Comparison of ENCODE assay signal across 2 cellular contexts in the genomic region with DNA sequence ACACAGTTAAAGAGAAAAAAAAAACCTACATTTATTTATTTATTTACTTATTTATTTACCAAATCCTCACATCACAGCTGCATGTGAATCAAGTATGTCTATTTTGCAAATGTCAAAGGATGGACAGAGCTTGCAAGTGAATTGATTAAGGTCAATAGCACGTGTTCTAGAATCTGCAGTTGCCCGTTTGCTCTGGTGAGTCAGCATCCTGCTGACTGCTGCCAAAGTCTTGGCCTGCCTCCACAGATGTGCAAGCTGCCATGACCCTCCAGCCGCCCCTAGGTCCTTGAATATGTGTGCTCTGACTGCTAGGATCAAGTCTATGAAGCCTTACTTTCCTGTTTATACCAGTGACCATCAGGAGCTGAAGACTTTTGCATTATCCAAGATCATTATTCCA.
TF ChIP-seq lines count a peak whose summit lies in the region.

No MANE protein-coding gene starts in this region.

TF ChIP-seq in SK-N-SH treated with all-trans-retinoic acid at 6 μM for 48 hours, 23 proteins besides CTCF, POLR2A, EP300 and RAD21:
- TF ChIP-seq, protein P1, sequence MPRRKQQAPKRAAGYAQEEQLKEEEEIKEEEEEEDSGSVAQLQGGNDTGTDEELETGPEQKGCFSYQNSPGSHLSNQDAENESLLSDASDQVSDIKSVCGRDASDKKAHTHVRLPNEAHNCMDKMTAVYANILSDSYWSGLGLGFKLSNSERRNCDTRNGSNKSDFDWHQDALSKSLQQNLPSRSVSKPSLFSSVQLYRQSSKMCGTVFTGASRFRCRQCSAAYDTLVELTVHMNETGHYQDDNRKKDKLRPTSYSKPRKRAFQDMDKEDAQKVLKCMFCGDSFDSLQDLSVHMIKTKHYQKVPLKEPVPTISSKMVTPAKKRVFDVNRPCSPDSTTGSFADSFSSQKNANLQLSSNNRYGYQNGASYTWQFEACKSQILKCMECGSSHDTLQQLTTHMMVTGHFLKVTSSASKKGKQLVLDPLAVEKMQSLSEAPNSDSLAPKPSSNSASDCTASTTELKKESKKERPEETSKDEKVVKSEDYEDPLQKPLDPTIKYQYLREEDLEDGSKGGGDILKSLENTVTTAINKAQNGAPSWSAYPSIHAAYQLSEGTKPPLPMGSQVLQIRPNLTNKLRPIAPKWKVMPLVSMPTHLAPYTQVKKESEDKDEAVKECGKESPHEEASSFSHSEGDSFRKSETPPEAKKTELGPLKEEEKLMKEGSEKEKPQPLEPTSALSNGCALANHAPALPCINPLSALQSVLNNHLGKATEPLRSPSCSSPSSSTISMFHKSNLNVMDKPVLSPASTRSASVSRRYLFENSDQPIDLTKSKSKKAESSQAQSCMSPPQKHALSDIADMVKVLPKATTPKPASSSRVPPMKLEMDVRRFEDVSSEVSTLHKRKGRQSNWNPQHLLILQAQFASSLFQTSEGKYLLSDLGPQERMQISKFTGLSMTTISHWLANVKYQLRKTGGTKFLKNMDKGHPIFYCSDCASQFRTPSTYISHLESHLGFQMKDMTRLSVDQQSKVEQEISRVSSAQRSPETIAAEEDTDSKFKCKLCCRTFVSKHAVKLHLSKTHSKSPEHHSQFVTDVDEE (CRISPR knock-in tag; IDR thresholded peaks at IDR 0.05): no peak
- no peak for TF ChIP-seq GLIS3 (CRISPR knock-in tag; IDR thresholded peaks at IDR 0.05)
- no peak for TF ChIP-seq ESRRG (CRISPR knock-in tag; IDR thresholded peaks at IDR 0.05)
- TF ChIP-seq, protein P2, sequence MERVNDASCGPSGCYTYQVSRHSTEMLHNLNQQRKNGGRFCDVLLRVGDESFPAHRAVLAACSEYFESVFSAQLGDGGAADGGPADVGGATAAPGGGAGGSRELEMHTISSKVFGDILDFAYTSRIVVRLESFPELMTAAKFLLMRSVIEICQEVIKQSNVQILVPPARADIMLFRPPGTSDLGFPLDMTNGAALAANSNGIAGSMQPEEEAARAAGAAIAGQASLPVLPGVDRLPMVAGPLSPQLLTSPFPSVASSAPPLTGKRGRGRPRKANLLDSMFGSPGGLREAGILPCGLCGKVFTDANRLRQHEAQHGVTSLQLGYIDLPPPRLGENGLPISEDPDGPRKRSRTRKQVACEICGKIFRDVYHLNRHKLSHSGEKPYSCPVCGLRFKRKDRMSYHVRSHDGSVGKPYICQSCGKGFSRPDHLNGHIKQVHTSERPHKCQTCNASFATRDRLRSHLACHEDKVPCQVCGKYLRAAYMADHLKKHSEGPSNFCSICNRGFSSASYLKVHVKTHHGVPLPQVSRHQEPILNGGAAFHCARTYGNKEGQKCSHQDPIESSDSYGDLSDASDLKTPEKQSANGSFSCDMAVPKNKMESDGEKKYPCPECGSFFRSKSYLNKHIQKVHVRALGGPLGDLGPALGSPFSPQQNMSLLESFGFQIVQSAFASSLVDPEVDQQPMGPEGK (CRISPR knock-in tag; IDR thresholded peaks at IDR 0.05; ENCODE audit: borderline replicate concordance): no peak
- no peak for TF ChIP-seq PPARA (CRISPR knock-in tag; IDR thresholded peaks at IDR 0.05; ENCODE audit: borderline replicate concordance)
- TF ChIP-seq RARB (CRISPR knock-in tag; IDR thresholded peaks at IDR 0.05): no peak
- no peak for TF ChIP-seq ZNF8 (CRISPR knock-in tag; IDR thresholded peaks at IDR 0.05)

TF ChIP-seq in SK-N-SH, 30 proteins besides CTCF, POLR2A, EP300 and RAD21 (continued from another document):
- TF ChIP-seq, protein P3, sequence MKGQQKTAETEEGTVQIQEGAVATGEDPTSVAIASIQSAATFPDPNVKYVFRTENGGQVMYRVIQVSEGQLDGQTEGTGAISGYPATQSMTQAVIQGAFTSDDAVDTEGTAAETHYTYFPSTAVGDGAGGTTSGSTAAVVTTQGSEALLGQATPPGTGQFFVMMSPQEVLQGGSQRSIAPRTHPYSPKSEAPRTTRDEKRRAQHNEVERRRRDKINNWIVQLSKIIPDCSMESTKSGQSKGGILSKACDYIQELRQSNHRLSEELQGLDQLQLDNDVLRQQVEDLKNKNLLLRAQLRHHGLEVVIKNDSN (IDR thresholded peaks at IDR 0.05; ENCODE audit: borderline replicate concordance, low read depth): no peak
- TF ChIP-seq TEAD4 (IDR thresholded peaks at IDR 0.05; ENCODE audit: borderline replicate concordance, insufficient read depth): no peak
- no peak for TF ChIP-seq EZH2phosphoT487 (IDR thresholded peaks at IDR 0.05; ENCODE audit: borderline replicate concordance, low read depth)
- TF ChIP-seq, protein P4, sequence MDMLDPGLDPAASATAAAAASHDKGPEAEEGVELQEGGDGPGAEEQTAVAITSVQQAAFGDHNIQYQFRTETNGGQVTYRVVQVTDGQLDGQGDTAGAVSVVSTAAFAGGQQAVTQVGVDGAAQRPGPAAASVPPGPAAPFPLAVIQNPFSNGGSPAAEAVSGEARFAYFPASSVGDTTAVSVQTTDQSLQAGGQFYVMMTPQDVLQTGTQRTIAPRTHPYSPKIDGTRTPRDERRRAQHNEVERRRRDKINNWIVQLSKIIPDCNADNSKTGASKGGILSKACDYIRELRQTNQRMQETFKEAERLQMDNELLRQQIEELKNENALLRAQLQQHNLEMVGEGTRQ (IDR thresholded peaks at IDR 0.05; ENCODE audit: borderline replicate concordance, low read depth, low read length): no peak
- no peak for TF ChIP-seq JUND (IDR thresholded peaks at IDR 0.05)
- TF ChIP-seq, protein P5, sequence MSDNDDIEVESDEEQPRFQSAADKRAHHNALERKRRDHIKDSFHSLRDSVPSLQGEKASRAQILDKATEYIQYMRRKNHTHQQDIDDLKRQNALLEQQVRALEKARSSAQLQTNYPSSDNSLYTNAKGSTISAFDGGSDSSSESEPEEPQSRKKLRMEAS (IDR thresholded peaks at IDR 0.05; ENCODE audit: low read depth): no peak
- TF ChIP-seq, protein P6, sequence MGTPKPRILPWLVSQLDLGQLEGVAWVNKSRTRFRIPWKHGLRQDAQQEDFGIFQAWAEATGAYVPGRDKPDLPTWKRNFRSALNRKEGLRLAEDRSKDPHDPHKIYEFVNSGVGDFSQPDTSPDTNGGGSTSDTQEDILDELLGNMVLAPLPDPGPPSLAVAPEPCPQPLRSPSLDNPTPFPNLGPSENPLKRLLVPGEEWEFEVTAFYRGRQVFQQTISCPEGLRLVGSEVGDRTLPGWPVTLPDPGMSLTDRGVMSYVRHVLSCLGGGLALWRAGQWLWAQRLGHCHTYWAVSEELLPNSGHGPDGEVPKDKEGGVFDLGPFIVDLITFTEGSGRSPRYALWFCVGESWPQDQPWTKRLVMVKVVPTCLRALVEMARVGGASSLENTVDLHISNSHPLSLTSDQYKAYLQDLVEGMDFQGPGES (IDR thresholded peaks at IDR 0.05; ENCODE audit: low read depth, low read length): no peak
- TF ChIP-seq ELF1 (IDR thresholded peaks at IDR 0.05): no peak
- TF ChIP-seq FOXM1 (IDR thresholded peaks at IDR 0.05; ENCODE audit: low read depth): no peak
TF ChIP-seq in SK-N-SH: peak in this region for 0.
